In genomic region chr1:198934901-198935301, GRCh38 we compare ENCODE assay signal across 8 cellular contexts.
DNase-seq lines count a peak whose midpoint lies in the region; ATAC-seq and TF ChIP-seq lines count a peak whose summit lies in the region.

No MANE protein-coding gene starts in this region.

- ATAC-seq in HG03175 (IDR thresholded peaks at IDR 0.05; ENCODE audit: unreplicated experiment): peak; percentile 27

- intact Hi-C loops in ascending aorta (cut with DNase I): no loop called here

- H3K36me3 ChIP-seq in SJSA1 (peaks cover 20% of the 10 kb centered on the region), ascending aorta (no peaks in the 10 kb centered on the region), mucosa of rectum (ENCODE audit: control insufficient read depth in 2 of 2, insufficient read depth in 2 of 2, low read length in 2 of 2) (no peaks in the 10 kb centered on the region)

- no peaks in the 10 kb centered on the region for H3K9me3 ChIP-seq in SJSA1 (replicated peaks)
- H3K9me3 ChIP-seq in ascending aorta: no peaks in the 10 kb centered on the region
- H3K9me3 ChIP-seq in mucosa of rectum (ENCODE audit: control insufficient read depth in 2 of 2, low read length in 2 of 2): no peaks in the 10 kb centered on the region

- peak overlapping the region; percentile 67 for H3K27ac ChIP-seq in SJSA1
- H3K27ac ChIP-seq in ascending aorta: no peak overlapping the region
- peak overlapping the region in 1 of 2 donors; percentile 42 for H3K27ac ChIP-seq in mucosa of rectum (ENCODE audit: low read depth in 2 of 2, low read length in 2 of 2)

- peak overlapping the region; percentile 48 for H3K4me3 ChIP-seq in SJSA1
- H3K4me3 ChIP-seq in ascending aorta: peak overlapping the region; percentile 47 to 63
- H3K4me3 ChIP-seq in mucosa of rectum (ENCODE audit: low read length in 2 of 2): peak overlapping the region; percentile 58 to 83

- peak overlapping the region in 1 of 2 donors; percentile 28 for H3K9ac ChIP-seq in mucosa of rectum (ENCODE audit: low read depth in 1 of 2, low read length in 2 of 2)

- DNase-seq in NCI-H524 (lab: John Stamatoyannopoulos, UW) (peak; percentile 15 to 65), NCI-H524 treated with DMSO at 0.1 percent for 48 hours (lab: John Stamatoyannopoulos, UW) (no peak), SJSA1 (ENCODE audit: low read depth in 1 of 2, low spot score in 2 of 2) (no peak), ascending aorta (ENCODE audit: low spot score in 2 of 2) (no peak), inferior parietal cortex (ENCODE audit: extremely low spot score) (no peak), kidney glomerular epithelial cell (lab: John Stamatoyannopoulos, UW) (no peak)

- no peak for TF ChIP-seq CTCF in ascending aorta (IDR thresholded peaks at IDR 0.05)

- H3K27me3 ChIP-seq in SJSA1 (replicated peaks) (no peaks in the 10 kb centered on the region), ascending aorta (no peaks in the 10 kb centered on the region), mucosa of rectum (ENCODE audit: control insufficient read depth in 2 of 2, insufficient read depth in 2 of 2, low read length in 2 of 2) (no peaks in the 10 kb centered on the region)

- H3K4me1 ChIP-seq in SJSA1 (replicated peaks) (peaks cover 28% of the 10 kb centered on the region), ascending aorta (peaks cover 0 to 3% of the 10 kb centered on the region in 2 donors), mucosa of rectum (ENCODE audit: control insufficient read depth in 2 of 2, insufficient read depth in 2 of 2, low read length in 2 of 2) (no peaks in the 10 kb centered on the region)

Comparison
In these comparisons a context has a peak if more than half of its experiments do, and no peak if none do; other contexts are left out.
1. DNase-seq: peak in NCI-H524 (2 of 2); none in NCI-H524 treated with DMSO at 0.1 percent for 48 hours (single experiment), SJSA1 (0 of 2), ascending aorta (0 of 2), inferior parietal cortex (single experiment) and kidney glomerular epithelial cell (single experiment).
2. Peak in every context shown above with its lines, with median percentiles within 50 percentile points of each other: H3K4me3 ChIP-seq.